ENCODE assay signal across 2 cellular contexts in genomic region chr20:20465259-20465658, GRCh38.
TF ChIP-seq lines count a peak whose summit lies in the region.

No MANE protein-coding gene starts in this region.

TF ChIP-seq in GM23338, 12 proteins besides CTCF, POLR2A, EP300 and RAD21 (continued from another document):
- no peak for TF ChIP-seq ZNF462 (CRISPR knock-in tag; IDR thresholded peaks at IDR 0.05)
- TF ChIP-seq ETS1 (IDR thresholded peaks at IDR 0.05): no peak
- no peak for TF ChIP-seq CREB1 (CRISPR knock-in tag; IDR thresholded peaks at IDR 0.05; ENCODE audit: low read depth)
- no peak for TF ChIP-seq EZH2phosphoT487 (IDR thresholded peaks at IDR 0.05; ENCODE audit: unreplicated experiment)
- TF ChIP-seq ZNF331 (CRISPR knock-in tag; IDR thresholded peaks at IDR 0.05; ENCODE audit: low read depth): no peak
- TF ChIP-seq NANOG (IDR thresholded peaks at IDR 0.05; ENCODE audit: borderline replicate concordance): no peak
- no peak for TF ChIP-seq ZNF114 (CRISPR knock-in tag; IDR thresholded peaks at IDR 0.05)
- TF ChIP-seq JUNB (IDR thresholded peaks at IDR 0.05; ENCODE audit: unreplicated experiment): no peak

TF ChIP-seq in liver, 16 proteins besides CTCF, POLR2A, EP300 and RAD21 (continued from another document):
- no peak for TF ChIP-seq ATF3 (IDR thresholded peaks at IDR 0.05)
- TF ChIP-seq GABPA (IDR thresholded peaks at IDR 0.05 in 1 of 2, conservative IDR thresholded peaks at IDR 0.05 in 1 of 2): no peak
